ENCODE assay signal across 8 cellular contexts in the genomic region with DNA sequence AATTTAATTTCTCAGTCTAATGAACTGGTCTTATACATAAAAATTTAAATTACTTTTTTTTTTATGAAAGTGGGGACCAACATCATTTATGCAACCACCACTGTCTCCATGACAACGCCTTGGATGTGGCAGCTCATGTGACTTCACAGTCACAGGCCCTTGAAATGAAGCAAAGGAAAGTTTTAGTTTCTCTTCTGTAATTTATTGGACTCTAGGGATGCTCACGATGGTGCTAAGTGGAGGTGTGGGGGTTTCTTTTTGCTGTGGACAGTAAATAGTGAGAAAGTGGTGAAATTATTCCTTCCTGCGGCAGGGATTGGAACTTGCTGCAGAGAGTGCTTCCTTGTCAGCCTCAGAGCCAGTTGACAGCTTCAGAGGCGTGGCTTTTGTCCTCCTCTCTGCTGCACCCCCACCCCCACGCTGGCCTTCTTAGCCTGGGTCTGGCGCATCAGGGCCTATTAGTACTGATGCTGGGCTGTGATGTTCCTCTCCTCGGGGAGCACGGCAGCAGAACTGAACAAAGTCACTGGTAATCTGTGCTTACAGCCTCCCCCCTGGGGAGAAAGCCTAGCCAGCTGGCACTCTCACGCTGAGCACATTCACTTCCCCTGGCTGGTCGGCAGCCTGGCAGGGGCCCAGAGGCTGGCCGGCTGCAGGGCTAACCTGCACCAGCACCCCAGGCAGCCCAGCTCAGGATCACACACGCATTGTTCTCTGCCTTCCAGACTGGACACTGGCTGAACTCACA.
DNase-seq lines count a peak whose midpoint lies in the region; ATAC-seq and TF ChIP-seq lines count a peak whose summit lies in the region.

No MANE protein-coding gene starts in this region.

- no peak overlapping the region for H3K4me3 ChIP-seq in CD4-positive, alpha-beta memory T cell (ENCODE audit: low read length in 2 of 2)

- H3K27ac Mint-ChIP-seq in memory B cell = no peak overlapping the region
- H3K27ac Mint-ChIP-seq in CD4-positive, alpha-beta memory T cell = no peak overlapping the region

- H3K27me3 ChIP-seq in CD4-positive, alpha-beta memory T cell (ENCODE audit: insufficient read depth, low read length) = no peaks in the 10 kb centered on the region

- H3K27me3 Mint-ChIP-seq in memory B cell = no peaks in the 10 kb centered on the region
- H3K27me3 Mint-ChIP-seq in CD4-positive, alpha-beta memory T cell = peaks cover 0 to 1% of the 10 kb centered on the region in 2 donors

- POLR2A ChIA-PET in CD4-positive, alpha-beta memory T cell (lab: Charles Lee; ENCODE audit: partially characterized antibody) = no interaction called here

- no peaks in the 10 kb centered on the region for H3K36me3 ChIP-seq in CD4-positive, alpha-beta memory T cell (ENCODE audit: insufficient read depth, low read length)

- in situ Hi-C loops in GM13977 (cut with MboI; ENCODE audit: low pct_unique_long_range_greater_than_20kb, low sequenced_read_pairs, unreplicated experiment) = no loop called here

- ATAC-seq in GM18520 (IDR thresholded peaks at IDR 0.05; ENCODE audit: unreplicated experiment) (peak; percentile 58), memory B cell (ENCODE audit: low read depth) (peak; percentile 79), GM21717 (IDR thresholded peaks at IDR 0.05; ENCODE audit: unreplicated experiment) (no peak)

- no peaks in the 10 kb centered on the region for H3K9me3 Mint-ChIP-seq in memory B cell
- peaks cover 0 to 3% (median 0%) of the 10 kb centered on the region in 8 donors for H3K9me3 Mint-ChIP-seq in CD4-positive, alpha-beta memory T cell

- H3K4me1 Mint-ChIP-seq in memory B cell = peaks cover 5% of the 10 kb centered on the region
- H3K4me1 Mint-ChIP-seq in CD4-positive, alpha-beta memory T cell = no peaks in the 10 kb centered on the region

- DNase-seq in NCI-H2107 (lab: John Stamatoyannopoulos, UW) = peak; percentile 91
- peak; percentile 62 for DNase-seq in cerebellar cortex (ENCODE audit: low spot score)
- DNase-seq in memory B cell (ENCODE audit: low spot score in 2 of 2) = no peak
- no peak for DNase-seq in GM13977 (ENCODE audit: low spot score)
- DNase-seq in CD4-positive, alpha-beta memory T cell = no peak
- DNase-seq in NCI-H526 (lab: John Stamatoyannopoulos, UW) = no peak

- no peaks in the 10 kb centered on the region for H3K9me3 ChIP-seq in CD4-positive, alpha-beta memory T cell (ENCODE audit: control insufficient read depth in 1 of 2, low read length in 2 of 2)

- TF ChIP-seq CTCF in GM13977 (IDR thresholded peaks at IDR 0.05; ENCODE audit: extremely low read depth, insufficient read depth, missing control alignments) = no peak

- H3K27ac ChIP-seq in CD4-positive, alpha-beta memory T cell (ENCODE audit: low read depth, low read length) = no peak overlapping the region

- no peaks in the 10 kb centered on the region for H3K4me1 ChIP-seq in CD4-positive, alpha-beta memory T cell (ENCODE audit: insufficient read depth, low read length)

- intact Hi-C loops in CD4-positive, alpha-beta memory T cell (cut with micrococcal nuclease) = no loop called here

- peaks cover 5% of the 10 kb centered on the region for H3K36me3 Mint-ChIP-seq in memory B cell
- no peaks in the 10 kb centered on the region for H3K36me3 Mint-ChIP-seq in CD4-positive, alpha-beta memory T cell

- CTCF ChIA-PET in CD4-positive, alpha-beta memory T cell (lab: Charles Lee; ENCODE audit: partially characterized antibody) = no interaction called here

- no peak overlapping the region for H3K4me3 Mint-ChIP-seq in memory B cell
- no peak overlapping the region for H3K4me3 Mint-ChIP-seq in CD4-positive, alpha-beta memory T cell

Comparison
In these comparisons a context has a peak if more than half of its experiments do, and no peak if none do; other contexts are left out.
1. DNase-seq: peak in NCI-H2107 (single experiment) and cerebellar cortex (single experiment); none in memory B cell (0 of 2), GM13977 (single experiment), CD4-positive, alpha-beta memory T cell (0 of 5) and NCI-H526 (0 of 2).